15 cellular contexts compared by ENCODE assay signal in genomic region chr9:75803130-75803529, GRCh38.
DNase-seq lines count a peak whose midpoint lies in the region; ATAC-seq, FAIRE-seq and TF ChIP-seq lines count a peak whose summit lies in the region.
"Had no signal": no experiment of that assay in that cellular context is flagged by ENCODE, and none has a peak within 500 bp of the region (broad histone marks: within the 10 kb centered on the region; RNA-seq: fewer than 3 reads in every experiment).

No MANE protein-coding gene starts in this region.

- POLR2A ChIA-PET in MCF 10A (lab: Yijun Ruan, JAX), result no interaction called here

- H3K27me3 ChIP-seq in breast epithelium, result no peaks in the 10 kb centered on the region
- no peaks in the 10 kb centered on the region for H3K27me3 ChIP-seq in brain microvascular endothelial cell (replicated peaks)

- no peak overlapping the region for H3K4me3 Mint-ChIP-seq in MCF 10A (ENCODE audit: unreplicated experiment)
- H3K4me3 Mint-ChIP-seq: activated CD8-positive, alpha-beta memory T cell treated with anti-CD3 and anti-CD28 coated beads, Interleukin-2, amount 10 ng/mL, durations not matched to agents 7 days and 5 days had no signal

- TF ChIP-seq POLR2A in breast epithelium (IDR thresholded peaks at IDR 0.05) (no peak), H54 (IDR thresholded peaks at IDR 0.05; ENCODE audit: low read depth, low read length) (no peak)

- H3K9me3 ChIP-seq in breast epithelium, result no peaks in the 10 kb centered on the region

- H3K36me3 ChIP-seq in breast epithelium (no peaks in the 10 kb centered on the region), brain microvascular endothelial cell (replicated peaks) (no peaks in the 10 kb centered on the region)

- H3K4me3 ChIP-seq in breast epithelium (no peak overlapping the region), brain microvascular endothelial cell (ENCODE audit: low read depth, low read length) (no peak overlapping the region)
- H3K4me3 ChIP-seq: skin epidermis had no signal

- in situ Hi-C loops in brain microvascular endothelial cell (cut with HindIII; ENCODE audit: low pct_ligation_motif_present, low sequenced_read_pairs), result no loop called here

- FAIRE-seq in H54 (lab: Jason Lieb, UNC), result no peak

- no peaks in the 10 kb centered on the region for H3K27me3 Mint-ChIP-seq in MCF 10A (ENCODE audit: insufficient read depth, unreplicated experiment)
- H3K27me3 Mint-ChIP-seq: activated CD8-positive, alpha-beta memory T cell treated with anti-CD3 and anti-CD28 coated beads, Interleukin-2, amount 10 ng/mL, durations not matched to agents 7 days and 5 days had no signal

- ATAC-seq in GM18873 (IDR thresholded peaks at IDR 0.05; ENCODE audit: low FRiP score, unreplicated experiment) (no peak), GM21717 (IDR thresholded peaks at IDR 0.05; ENCODE audit: unreplicated experiment) (no peak)
- ATAC-seq: activated CD8-positive, alpha-beta memory T cell treated with anti-CD3 and anti-CD28 coated beads, Interleukin-2, amount 10 ng/mL, durations not matched to agents 7 days and 5 days had no signal

- TF ChIP-seq CTCF in MCF 10A (IDR thresholded peaks at IDR 0.05; ENCODE audit: unreplicated experiment), result no peak
- TF ChIP-seq CTCF in breast epithelium (IDR thresholded peaks at IDR 0.05), result no peak
- TF ChIP-seq CTCF in brain microvascular endothelial cell (IDR thresholded peaks at IDR 0.05; ENCODE audit: low read depth, low read length, missing control alignments), result no peak

- no peak overlapping the region for H3K27ac Mint-ChIP-seq in MCF 10A (ENCODE audit: low read depth, unreplicated experiment)
- H3K27ac Mint-ChIP-seq: activated CD8-positive, alpha-beta memory T cell treated with anti-CD3 and anti-CD28 coated beads, Interleukin-2, amount 10 ng/mL, durations not matched to agents 7 days and 5 days had no signal

- intact Hi-C loops in MCF 10A (cut with micrococcal nuclease), result no loop called here
- intact Hi-C loops in breast epithelium (cut with DNase I; ENCODE audit: low total_unique reads), result no loop called here

- H3K27ac ChIP-seq in breast epithelium, result no peak overlapping the region
- H3K27ac ChIP-seq in brain microvascular endothelial cell, result no peak overlapping the region
- H3K27ac ChIP-seq: 22Rv1, epithelial cell of prostate had no signal

- peak; percentile 14 for DNase-seq in MCF 10A (ENCODE audit: unreplicated experiment)
- no peak for DNase-seq in breast epithelium (ENCODE audit: low spot score in 2 of 2)
- peak; percentile 79 for DNase-seq in brain microvascular endothelial cell
- DNase-seq in iris pigment epithelial cell (ENCODE audit: low read depth), result peak; percentile 81
- peak; percentile 32 for DNase-seq in stromal cell of bone marrow (ENCODE audit: low read depth)
- no peak for DNase-seq in H54 (ENCODE audit: insufficient read length, low spot score)
- DNase-seq: activated CD8-positive, alpha-beta memory T cell treated with anti-CD3 and anti-CD28 coated beads, Interleukin-2, amount 10 ng/mL, durations not matched to agents 7 days and 5 days; activated naive CD4-positive, alpha-beta T cell treated with Interleukin-2 at 50 U/mL for 16 hours; NCI-H1105; NCI-H446 treated with DMSO at 0.1 percent for 48 hours had no signal

- CTCF ChIA-PET in MCF 10A (lab: Yijun Ruan, JAX), result interaction anchor here (0.6 to 0.7 kb wide), 2 partner anchors 468 to 536 kb away, joined by 3 read pairs; no protein-coding TSS in a partner anchor

- no peaks in the 10 kb centered on the region for H3K4me1 ChIP-seq in breast epithelium

- no TSS peak for BruUV-seq in MCF 10A (replicated peaks; lab: Mats Ljungman, UMichigan)

- peaks cover 33% of the 10 kb centered on the region for H3K9me3 Mint-ChIP-seq in MCF 10A (ENCODE audit: unreplicated experiment)

- H3K36me3 Mint-ChIP-seq in MCF 10A (ENCODE audit: insufficient read depth, unreplicated experiment), result no peaks in the 10 kb centered on the region
- H3K36me3 Mint-ChIP-seq: activated CD8-positive, alpha-beta memory T cell treated with anti-CD3 and anti-CD28 coated beads, Interleukin-2, amount 10 ng/mL, durations not matched to agents 7 days and 5 days had no signal

- H3K4me1 Mint-ChIP-seq in MCF 10A (ENCODE audit: insufficient read depth, unreplicated experiment), result no peaks in the 10 kb centered on the region
- H3K4me1 Mint-ChIP-seq: activated CD8-positive, alpha-beta memory T cell treated with anti-CD3 and anti-CD28 coated beads, Interleukin-2, amount 10 ng/mL, durations not matched to agents 7 days and 5 days had no signal

Comparison
In these comparisons a context has a peak if more than half of its experiments do, and no peak if none do; other contexts are left out.
1. DNase-seq: peak in MCF 10A (single experiment), brain microvascular endothelial cell (single experiment), iris pigment epithelial cell (single experiment) and stromal cell of bone marrow (single experiment); none in breast epithelium (0 of 2) and H54 (single experiment).